Comparison of ENCODE assay signal across 16 cellular contexts in the genomic region with DNA sequence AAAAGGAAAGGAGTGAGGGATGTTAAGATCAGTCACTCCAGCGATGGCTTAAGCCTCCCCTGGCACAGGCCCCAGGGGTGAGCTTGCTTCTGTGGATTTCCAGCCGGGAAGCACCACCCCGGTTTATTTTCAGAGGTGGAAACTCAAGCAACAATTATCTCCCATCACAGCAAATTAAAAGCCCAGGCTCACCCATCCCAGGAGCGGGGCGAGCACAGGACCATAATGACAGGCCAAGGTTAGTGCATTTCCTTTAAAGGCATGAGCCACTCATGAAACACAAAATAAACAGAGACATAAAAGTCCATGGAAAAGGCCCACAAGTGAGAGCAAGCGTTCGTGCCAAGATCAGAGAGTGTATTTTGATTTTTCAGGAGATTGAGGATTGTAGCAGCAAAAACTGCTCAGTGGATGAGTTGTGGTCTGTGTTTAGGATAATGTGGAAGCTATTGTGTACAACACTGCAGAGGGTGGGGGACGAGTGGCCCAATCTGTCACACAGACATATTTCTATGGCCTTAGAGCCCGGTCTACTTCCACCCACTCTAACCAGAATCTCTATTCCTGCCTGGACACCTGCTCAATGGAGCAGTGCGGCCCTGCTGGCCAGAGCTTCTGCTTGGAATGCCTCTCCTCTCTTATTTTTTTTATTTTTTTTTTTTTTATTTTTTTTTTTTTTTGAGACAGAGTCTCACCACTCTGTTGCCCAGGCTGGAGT.
A peak's percentile ranks its signal among the peaks of the same experiment; 100 is the strongest.
DNase-seq lines count a peak whose midpoint lies in the region; ATAC-seq, FAIRE-seq and TF ChIP-seq lines count a peak whose summit lies in the region.
"Had no signal": no experiment of that assay in that cellular context is flagged by ENCODE, and none has a peak within 500 bp of the region (broad histone marks: within the 10 kb centered on the region; RNA-seq: fewer than 3 reads in every experiment).

No MANE protein-coding gene starts in this region.

- H3K4me1 ChIP-seq in rectal smooth muscle tissue (ENCODE audit: control insufficient read depth, insufficient read depth, low read length) = peaks cover 52% of the 10 kb centered on the region

- H3K36me3 Mint-ChIP-seq in type B pancreatic cell = no peaks in the 10 kb centered on the region
- H3K36me3 Mint-ChIP-seq: brain had no signal

- H3K4me1 Mint-ChIP-seq in type B pancreatic cell (ENCODE audit: unreplicated experiment) = peaks cover 31% of the 10 kb centered on the region

- no peak overlapping the region for H3K4me3 Mint-ChIP-seq in type B pancreatic cell
- H3K4me3 Mint-ChIP-seq: brain, WTC11 had no signal

- H3K36me3 ChIP-seq in rectal smooth muscle tissue (ENCODE audit: control insufficient read depth, insufficient read depth, low read length) = no peaks in the 10 kb centered on the region

- TF ChIP-seq POLR2A in H54 (IDR thresholded peaks at IDR 0.05; ENCODE audit: low read depth, low read length) = no peak

- no peaks in the 10 kb centered on the region for H3K27me3 Mint-ChIP-seq in type B pancreatic cell

- DNase-seq in DMS153 treated with DMSO at 0.1 percent for 48 hours (lab: John Stamatoyannopoulos, UW; ENCODE audit: unreplicated experiment) (peak; percentile 83), NCI-H2081 (lab: John Stamatoyannopoulos, UW) (peak; percentile 22 to 85), dedifferentiated amniotic fluid mesenchymal stem cell (ENCODE audit: extremely low spot score) (peak; percentile 69), H54 (ENCODE audit: insufficient read length, low spot score) (no peak), type B pancreatic cell (ENCODE audit: extremely low spot score, unreplicated experiment) (no peak), anterior cingulate cortex (lab: John Stamatoyannopoulos, UW) (no peak)
- DNase-seq: activated T-cell treated with anti-CD3 and anti-CD28 coated beads for 4 hours, KG1, NCI-H2227 treated with DMSO at 0.1 percent for 48 hours, small intestine had no signal

- H3K9ac ChIP-seq in rectal smooth muscle tissue (ENCODE audit: low read length) = no peak overlapping the region

- peak overlapping the region; percentile 87 for H3K27ac ChIP-seq in rectal smooth muscle tissue (ENCODE audit: low read depth, low read length)
- H3K27ac ChIP-seq: C4-2B had no signal

- H3K27me3 ChIP-seq in rectal smooth muscle tissue (ENCODE audit: control insufficient read depth, insufficient read depth, low read length) = no peaks in the 10 kb centered on the region

- H3K27ac Mint-ChIP-seq in type B pancreatic cell = no peak overlapping the region
- H3K27ac Mint-ChIP-seq: WTC11 had no signal

- peaks cover 5% of the 10 kb centered on the region for H3K9me3 Mint-ChIP-seq in type B pancreatic cell

- ATAC-seq in esophagus mucosa = no peak
- ATAC-seq: WTC11 had no signal

- no peak for TF ChIP-seq CTCF in type B pancreatic cell (conservative IDR thresholded peaks at IDR 0.05)

- H3K4me3 ChIP-seq in rectal smooth muscle tissue (ENCODE audit: low read length) = no peak overlapping the region

- no peak for FAIRE-seq in H54 (lab: Jason Lieb, UNC)
- FAIRE-seq: endometrium, small intestine had no signal

Comparison
In these comparisons a context has a peak if more than half of its experiments do, and no peak if none do; other contexts are left out.
1. DNase-seq: peak in DMS153 treated with DMSO at 0.1 percent for 48 hours (single experiment), NCI-H2081 (2 of 2) and dedifferentiated amniotic fluid mesenchymal stem cell (single experiment); none in H54 (single experiment), type B pancreatic cell (single experiment) and anterior cingulate cortex (0 of 58).